In genomic region chr5:56637321-56637920, GRCh38 we compare ENCODE assay signal across 1 cellular context.
TF ChIP-seq lines count a peak whose summit lies in the region.

No MANE protein-coding gene starts in this region.

TF ChIP-seq in IMR-90, 13 proteins besides CTCF, POLR2A, EP300 and RAD21:
- TF ChIP-seq USF2 (IDR thresholded peaks at IDR 0.05; ENCODE audit: low read depth, low read length) (no peak), MXI1 (IDR thresholded peaks at IDR 0.05; ENCODE audit: borderline replicate concordance, low read depth, low read length) (no peak), SMC3 (IDR thresholded peaks at IDR 0.05; ENCODE audit: low read depth, low read length) (no peak), MAFK (IDR thresholded peaks at IDR 0.05; ENCODE audit: low read depth, low read length) (no peak), NFE2L2 (IDR thresholded peaks at IDR 0.05; ENCODE audit: low read depth, low read length) (no peak), CEBPB (IDR thresholded peaks at IDR 0.05; ENCODE audit: low read depth, low read length) (no peak), MAZ (IDR thresholded peaks at IDR 0.05; ENCODE audit: borderline replicate concordance, low read depth, low read length) (no peak), CHD1 (IDR thresholded peaks at IDR 0.05; ENCODE audit: low read depth, low read length) (no peak), FOS (IDR thresholded peaks at IDR 0.05; ENCODE audit: low read depth, low read length) (no peak), BHLHE40 (IDR thresholded peaks at IDR 0.05; ENCODE audit: low read depth, low read length) (no peak), RCOR1 (IDR thresholded peaks at IDR 0.05; ENCODE audit: insufficient replicate concordance, low read length) (no peak)
- TF ChIP-seq, protein P1, sequence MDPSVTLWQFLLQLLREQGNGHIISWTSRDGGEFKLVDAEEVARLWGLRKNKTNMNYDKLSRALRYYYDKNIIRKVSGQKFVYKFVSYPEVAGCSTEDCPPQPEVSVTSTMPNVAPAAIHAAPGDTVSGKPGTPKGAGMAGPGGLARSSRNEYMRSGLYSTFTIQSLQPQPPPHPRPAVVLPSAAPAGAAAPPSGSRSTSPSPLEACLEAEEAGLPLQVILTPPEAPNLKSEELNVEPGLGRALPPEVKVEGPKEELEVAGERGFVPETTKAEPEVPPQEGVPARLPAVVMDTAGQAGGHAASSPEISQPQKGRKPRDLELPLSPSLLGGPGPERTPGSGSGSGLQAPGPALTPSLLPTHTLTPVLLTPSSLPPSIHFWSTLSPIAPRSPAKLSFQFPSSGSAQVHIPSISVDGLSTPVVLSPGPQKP (IDR thresholded peaks at IDR 0.05; ENCODE audit: borderline replicate concordance, low read depth, low read length), result no peak
